Comparison of ENCODE assay signal across 19 cellular contexts in the genomic region with DNA sequence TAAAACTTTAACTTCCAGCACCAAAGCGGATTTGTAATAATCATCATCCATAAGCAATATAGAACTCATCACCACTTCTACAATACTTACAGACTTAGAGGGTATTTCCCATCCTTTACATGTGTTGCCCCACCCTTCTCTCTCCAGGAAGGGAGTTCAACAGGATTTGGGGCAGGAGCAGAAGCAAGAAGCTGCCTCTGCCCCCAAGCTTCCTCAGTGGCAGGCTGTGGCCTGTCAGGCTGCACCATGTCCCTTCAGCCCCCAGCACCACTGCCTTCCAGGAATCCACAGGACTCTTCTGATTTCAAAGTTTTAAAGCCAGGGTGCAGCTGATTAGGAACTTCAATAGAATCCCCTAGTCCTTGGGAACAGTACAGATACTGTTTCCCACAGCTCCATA. TPM values are rescaled to one million over a fixed set of nuclear protein-coding genes. Genes with fewer than 3 reads are reported as not detected.
A peak's percentile ranks its signal among the peaks of the same experiment; 100 is the strongest.
DNase-seq lines count a peak whose midpoint lies in the region; ATAC-seq and TF ChIP-seq lines count a peak whose summit lies in the region.
"Had no signal": no experiment of that assay in that cellular context is flagged by ENCODE, and none has a peak within 500 bp of the region (broad histone marks: within the 10 kb centered on the region; RNA-seq: fewer than 3 reads in every experiment).

No MANE protein-coding gene starts in this region.

- intact Hi-C loops in breast epithelium (cut with DNase I; ENCODE audit: low total_unique reads), result no loop called here

- H3K27me3 Mint-ChIP-seq in GM23338 (ENCODE audit: insufficient read depth, low read depth, poor library complexity) (peaks cover 1% of the 10 kb centered on the region), WTC11 (ENCODE audit: low read depth) (no peaks in the 10 kb centered on the region)
- H3K27me3 Mint-ChIP-seq: B cell; CD4-positive, alpha-beta T cell had no signal

- ATAC-seq in GM23338 (peak; percentile 58), WTC11 (peak; percentile 61; the same call in 1 of the 2 replicates), esophagus mucosa (no peak)
- ATAC-seq: CD8-positive, alpha-beta T cell; GM12878 had no signal

- H3K27me3 ChIP-seq in GM23338 (ENCODE audit: insufficient read depth) (no peaks in the 10 kb centered on the region), breast epithelium (no peaks in the 10 kb centered on the region)
- H3K27me3 ChIP-seq: BLaER1 treated with 17β-estradiol and CSF1 and Interleukin-3, amounts not matched to agents 10 nM and 100 nM had no signal

- TF ChIP-seq CTCF in GM23338 (conservative IDR thresholded peaks at IDR 0.05; ENCODE audit: low read depth in 2 of 2) (no peak), WTC11 (IDR thresholded peaks at IDR 0.05) (no peak), breast epithelium (IDR thresholded peaks at IDR 0.05) (no peak)

- no peaks in the 10 kb centered on the region for H4K20me1 ChIP-seq in GM23338 (replicated peaks; ENCODE audit: insufficient read depth)
- H4K20me1 ChIP-seq: BLaER1 treated with 17β-estradiol and CSF1 and Interleukin-3, amounts not matched to agents 10 nM and 100 nM had no signal

- no peak overlapping the region for H2AFZ ChIP-seq in GM23338

- no peaks in the 10 kb centered on the region for H3F3A ChIP-seq in GM23338 (replicated peaks; ENCODE audit: low read depth)

- H3K9me3 ChIP-seq in breast epithelium, result no peaks in the 10 kb centered on the region
- H3K9me3 ChIP-seq: BLaER1 treated with 17β-estradiol and CSF1 and Interleukin-3, amounts not matched to agents 10 nM and 100 nM; Caco-2 had no signal

- no peaks in the 10 kb centered on the region for H3K79me2 ChIP-seq in GM23338 (replicated peaks; ENCODE audit: insufficient read depth)

- H3K27ac ChIP-seq in GM23338 (ENCODE audit: low read depth), result no peak overlapping the region; the same call in 1 of the 2 replicates
- no peak overlapping the region for H3K27ac ChIP-seq in breast epithelium
- H3K27ac ChIP-seq: BLaER1 treated with 17β-estradiol and CSF1 and Interleukin-3, amounts not matched to agents 10 nM and 100 nM; C4-2B had no signal

- H3K9me3 Mint-ChIP-seq in GM23338 (no peaks in the 10 kb centered on the region), WTC11 (no peaks in the 10 kb centered on the region)
- H3K9me3 Mint-ChIP-seq: CD4-positive, alpha-beta T cell; CD8-positive, alpha-beta T cell had no signal

- no peak overlapping the region for H3K4me3 Mint-ChIP-seq in GM23338
- no peak overlapping the region for H3K4me3 Mint-ChIP-seq in WTC11
- H3K4me3 Mint-ChIP-seq: B cell; CD4-positive, alpha-beta T cell; CD8-positive, alpha-beta T cell had no signal

- peaks cover 19% of the 10 kb centered on the region for H3K4me1 ChIP-seq in GM23338 (ENCODE audit: insufficient read depth)
- no peaks in the 10 kb centered on the region for H3K4me1 ChIP-seq in breast epithelium
- H3K4me1 ChIP-seq: Caco-2 had no signal

- H3K36me3 Mint-ChIP-seq in GM23338 (ENCODE audit: low read depth) (peaks cover 2% of the 10 kb centered on the region; the same call in 2 of the 3 replicates), WTC11 (peaks cover 1% of the 10 kb centered on the region)
- H3K36me3 Mint-ChIP-seq: CD8-positive, alpha-beta T cell had no signal

- no peak for TF ChIP-seq POLR2A in breast epithelium (IDR thresholded peaks at IDR 0.05)

- POLR2A ChIA-PET in WTC11 (lab: Charles Lee), result interaction anchor here (0.6 kb wide), 1 partner anchor 56 kb away, joined by 3 read pairs; no protein-coding TSS in a partner anchor

- H3K27ac Mint-ChIP-seq in GM23338 (no peak overlapping the region), WTC11 (peak overlapping the region; percentile 80)
- H3K27ac Mint-ChIP-seq: B cell; CD4-positive, alpha-beta T cell; CD8-positive, alpha-beta T cell had no signal

- no peaks in the 10 kb centered on the region for H3K9me2 ChIP-seq in GM23338 (ENCODE audit: insufficient read depth)

- DNase-seq in GM23338 (ENCODE audit: low spot score) (peak; percentile 10), WTC11 (ENCODE audit: low spot score) (no peak), iPS-NIHi7 (ENCODE audit: extremely low spot score) (peak; percentile 16), NCI-H187 treated with DMSO at 0.1 percent for 48 hours (lab: John Stamatoyannopoulos, UW) (no peak), NCI-H345 (lab: John Stamatoyannopoulos, UW) (no peak), breast epithelium (ENCODE audit: low spot score in 2 of 2) (no peak)
- DNase-seq: 8988T; ACHN; Caco-2; Calu3; CD4-positive, alpha-beta T cell; CD8-positive, alpha-beta T cell; DMS79 treated with DMSO at 0.1 percent for 48 hours; GDM1 had no signal

- CTCF ChIA-PET in WTC11 (lab: Charles Lee), result interaction anchor here (0.8 to 4.0 kb wide), 6 partner anchors 53 to 158 kb away, joined by 3 to 28 read pairs (median 3); no protein-coding TSS in a partner anchor

- H3K4me1 Mint-ChIP-seq in GM23338, result peaks cover 22% of the 10 kb centered on the region
- peaks cover 21% of the 10 kb centered on the region for H3K4me1 Mint-ChIP-seq in WTC11
- H3K4me1 Mint-ChIP-seq: B cell had no signal

- H3K4me3 ChIP-seq in GM23338 (no peak overlapping the region), breast epithelium (no peak overlapping the region)
- H3K4me3 ChIP-seq: BLaER1 treated with 17β-estradiol and CSF1 and Interleukin-3, amounts not matched to agents 10 nM and 100 nM; GM12878 had no signal

- H3K4me2 ChIP-seq in GM23338, result peak overlapping the region; percentile 54
- H3K4me2 ChIP-seq: BLaER1 treated with 17β-estradiol and CSF1 and Interleukin-3, amounts not matched to agents 10 nM and 100 nM had no signal

- no peaks in the 10 kb centered on the region for H3K36me3 ChIP-seq in GM23338 (ENCODE audit: insufficient read depth)
- peaks cover 3% of the 10 kb centered on the region for H3K36me3 ChIP-seq in breast epithelium
- H3K36me3 ChIP-seq: BLaER1 treated with 17β-estradiol and CSF1 and Interleukin-3, amounts not matched to agents 10 nM and 100 nM had no signal

TF ChIP-seq in GM23338, 12 proteins besides CTCF, POLR2A, EP300 and RAD21 (continues in another document):
- TF ChIP-seq, protein P1, sequence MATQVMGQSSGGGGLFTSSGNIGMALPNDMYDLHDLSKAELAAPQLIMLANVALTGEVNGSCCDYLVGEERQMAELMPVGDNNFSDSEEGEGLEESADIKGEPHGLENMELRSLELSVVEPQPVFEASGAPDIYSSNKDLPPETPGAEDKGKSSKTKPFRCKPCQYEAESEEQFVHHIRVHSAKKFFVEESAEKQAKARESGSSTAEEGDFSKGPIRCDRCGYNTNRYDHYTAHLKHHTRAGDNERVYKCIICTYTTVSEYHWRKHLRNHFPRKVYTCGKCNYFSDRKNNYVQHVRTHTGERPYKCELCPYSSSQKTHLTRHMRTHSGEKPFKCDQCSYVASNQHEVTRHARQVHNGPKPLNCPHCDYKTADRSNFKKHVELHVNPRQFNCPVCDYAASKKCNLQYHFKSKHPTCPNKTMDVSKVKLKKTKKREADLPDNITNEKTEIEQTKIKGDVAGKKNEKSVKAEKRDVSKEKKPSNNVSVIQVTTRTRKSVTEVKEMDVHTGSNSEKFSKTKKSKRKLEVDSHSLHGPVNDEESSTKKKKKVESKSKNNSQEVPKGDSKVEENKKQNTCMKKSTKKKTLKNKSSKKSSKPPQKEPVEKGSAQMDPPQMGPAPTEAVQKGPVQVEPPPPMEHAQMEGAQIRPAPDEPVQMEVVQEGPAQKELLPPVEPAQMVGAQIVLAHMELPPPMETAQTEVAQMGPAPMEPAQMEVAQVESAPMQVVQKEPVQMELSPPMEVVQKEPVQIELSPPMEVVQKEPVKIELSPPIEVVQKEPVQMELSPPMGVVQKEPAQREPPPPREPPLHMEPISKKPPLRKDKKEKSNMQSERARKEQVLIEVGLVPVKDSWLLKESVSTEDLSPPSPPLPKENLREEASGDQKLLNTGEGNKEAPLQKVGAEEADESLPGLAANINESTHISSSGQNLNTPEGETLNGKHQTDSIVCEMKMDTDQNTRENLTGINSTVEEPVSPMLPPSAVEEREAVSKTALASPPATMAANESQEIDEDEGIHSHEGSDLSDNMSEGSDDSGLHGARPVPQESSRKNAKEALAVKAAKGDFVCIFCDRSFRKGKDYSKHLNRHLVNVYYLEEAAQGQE (IDR thresholded peaks at IDR 0.05; ENCODE audit: unreplicated experiment), result no peak
- no peak for TF ChIP-seq NANOG (IDR thresholded peaks at IDR 0.05; ENCODE audit: borderline replicate concordance)

TF ChIP-seq in WTC11, 78 proteins besides CTCF, POLR2A, EP300 and RAD21 (continues in another document):
- no peak for TF ChIP-seq SP1 (CRISPR knock-in tag; conservative IDR thresholded peaks at IDR 0.05)
- TF ChIP-seq, protein P2, sequence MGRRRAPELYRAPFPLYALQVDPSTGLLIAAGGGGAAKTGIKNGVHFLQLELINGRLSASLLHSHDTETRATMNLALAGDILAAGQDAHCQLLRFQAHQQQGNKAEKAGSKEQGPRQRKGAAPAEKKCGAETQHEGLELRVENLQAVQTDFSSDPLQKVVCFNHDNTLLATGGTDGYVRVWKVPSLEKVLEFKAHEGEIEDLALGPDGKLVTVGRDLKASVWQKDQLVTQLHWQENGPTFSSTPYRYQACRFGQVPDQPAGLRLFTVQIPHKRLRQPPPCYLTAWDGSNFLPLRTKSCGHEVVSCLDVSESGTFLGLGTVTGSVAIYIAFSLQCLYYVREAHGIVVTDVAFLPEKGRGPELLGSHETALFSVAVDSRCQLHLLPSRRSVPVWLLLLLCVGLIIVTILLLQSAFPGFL (CRISPR knock-in tag; IDR thresholded peaks at IDR 0.05; ENCODE audit: borderline replicate concordance), result no peak
- TF ChIP-seq, protein P3, sequence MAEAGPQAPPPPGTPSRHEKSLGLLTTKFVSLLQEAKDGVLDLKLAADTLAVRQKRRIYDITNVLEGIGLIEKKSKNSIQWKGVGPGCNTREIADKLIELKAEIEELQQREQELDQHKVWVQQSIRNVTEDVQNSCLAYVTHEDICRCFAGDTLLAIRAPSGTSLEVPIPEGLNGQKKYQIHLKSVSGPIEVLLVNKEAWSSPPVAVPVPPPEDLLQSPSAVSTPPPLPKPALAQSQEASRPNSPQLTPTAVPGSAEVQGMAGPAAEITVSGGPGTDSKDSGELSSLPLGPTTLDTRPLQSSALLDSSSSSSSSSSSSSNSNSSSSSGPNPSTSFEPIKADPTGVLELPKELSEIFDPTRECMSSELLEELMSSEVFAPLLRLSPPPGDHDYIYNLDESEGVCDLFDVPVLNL (CRISPR knock-in tag; IDR thresholded peaks at IDR 0.05; ENCODE audit: borderline replicate concordance, low read depth), result no peak
- TF ChIP-seq, protein P4, sequence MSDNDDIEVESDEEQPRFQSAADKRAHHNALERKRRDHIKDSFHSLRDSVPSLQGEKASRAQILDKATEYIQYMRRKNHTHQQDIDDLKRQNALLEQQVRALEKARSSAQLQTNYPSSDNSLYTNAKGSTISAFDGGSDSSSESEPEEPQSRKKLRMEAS (CRISPR knock-in tag; IDR thresholded peaks at IDR 0.05), result no peak

RNA-seq across cellular contexts. Expression of a gene that starts 36.7 kb away (rescaled TPM):
- 16.6 and 24.8 TPM in 2 replicates for total RNA-seq in GM23338 (2014; rRNA removed; shearing (Covaris generic))
- 12.6 and 14.9 TPM in 2 replicates for polyA plus RNA-seq in GM23338 (2016; fragmentation: Nextera tagmentation; extraction: Ambion mirVana)
- total RNA-seq in WTC11 (2021) (11.2 to 14.9 TPM (median 12.3 TPM) in 3 replicates), esophagus mucosa (15.6 TPM), breast epithelium (10 to 100 TPM; 17.9 to 40.5 (median 33.4) TPM)

Comparison
In these comparisons a context has a peak if more than half of its experiments do, and no peak if none do; other contexts are left out.
1. DNase-seq: peak in GM23338 (single experiment) and iPS-NIHi7 (single experiment); none in WTC11 (single experiment), NCI-H187 treated with DMSO at 0.1 percent for 48 hours (single experiment), NCI-H345 (single experiment) and breast epithelium (0 of 2).